In genomic region chr7:8143151-8143874, GRCh38 we compare ENCODE assay signal across 13 cellular contexts.
A peak's percentile ranks its signal among the peaks of the same experiment; 100 is the strongest.
DNase-seq lines count a peak whose midpoint lies in the region; ATAC-seq lines count a peak whose summit lies in the region.
"Had no signal": no experiment of that assay in that cellular context is flagged by ENCODE, and none has a peak within 500 bp of the region (broad histone marks: within the 10 kb centered on the region; RNA-seq: fewer than 3 reads in every experiment).

No MANE protein-coding gene starts in this region.

- no peaks in the 10 kb centered on the region for H3K36me3 ChIP-seq in MG63

- POLR2A ChIA-PET in activated CD4-positive, alpha-beta memory T cell treated with anti-CD3 and anti-CD28 coated beads for 36 hours (lab: Charles Lee): interaction anchor here (0.6 to 1.1 kb wide), 3 partner anchors 33 to 502 kb away, joined by 3 to 6 read pairs (median 3); partner anchors contain the start of gene UMAD1
- POLR2A ChIA-PET in activated CD4-positive, alpha-beta memory T cell treated with anti-CD3 and anti-CD28 coated beads, Interleukin-2, amount 10 ng/mL, durations not matched to agents 7 days and 5 days (lab: Charles Lee): interaction anchor here (0.9 to 1.6 kb wide), 3 partner anchors 8 to 176 kb away, joined by 3 to 10 read pairs (median 4); no protein-coding TSS in a partner anchor

- H3K27me3 ChIP-seq in MG63: no peaks in the 10 kb centered on the region

- H3K9me3 Mint-ChIP-seq in activated CD4-positive, alpha-beta memory T cell treated with anti-CD3 and anti-CD28 coated beads for 36 hours: no peaks in the 10 kb centered on the region
- H3K9me3 Mint-ChIP-seq in activated CD4-positive, alpha-beta memory T cell treated with anti-CD3 and anti-CD28 coated beads, Interleukin-2, amount 10 ng/mL, durations not matched to agents 7 days and 5 days: no peaks in the 10 kb centered on the region
- H3K9me3 Mint-ChIP-seq in activated T-helper 17 cell treated with anti-CD3 and anti-CD28 coated beads, Interleukin-2, amount 50 U/mL, for 72 hours: no peaks in the 10 kb centered on the region

- peak overlapping the region; percentile 74 for H3K27ac Mint-ChIP-seq in activated CD4-positive, alpha-beta memory T cell treated with anti-CD3 and anti-CD28 coated beads for 36 hours
- H3K27ac Mint-ChIP-seq in activated CD4-positive, alpha-beta memory T cell treated with anti-CD3 and anti-CD28 coated beads, Interleukin-2, amount 10 ng/mL, durations not matched to agents 7 days and 5 days: no peak overlapping the region
- H3K27ac Mint-ChIP-seq in activated T-helper 17 cell treated with anti-CD3 and anti-CD28 coated beads, Interleukin-2, amount 50 U/mL, for 72 hours: peak overlapping the region; percentile 62

- no peak for DNase-seq in activated CD4-positive, alpha-beta memory T cell treated with anti-CD3 and anti-CD28 coated beads for 36 hours
- DNase-seq in activated CD4-positive, alpha-beta memory T cell treated with anti-CD3 and anti-CD28 coated beads, Interleukin-2, amount 10 ng/mL, durations not matched to agents 7 days and 5 days: no peak
- peak; percentile 54 for DNase-seq in renal cortical epithelial cell (ENCODE audit: low read depth)
- no peak for DNase-seq in KBM-7
- no peak for DNase-seq in MG63
- no peak for DNase-seq in germinal center (ENCODE audit: low spot score)
- DNase-seq: effector CD4-positive, alpha-beta T cell; mesenchymal stem cell; NCI-H446 treated with DMSO at 0.1 percent for 48 hours; SHP77; substantia nigra had no signal

- no peaks in the 10 kb centered on the region for H3K27me3 Mint-ChIP-seq in activated CD4-positive, alpha-beta memory T cell treated with anti-CD3 and anti-CD28 coated beads for 36 hours
- peaks cover 4% of the 10 kb centered on the region for H3K27me3 Mint-ChIP-seq in activated CD4-positive, alpha-beta memory T cell treated with anti-CD3 and anti-CD28 coated beads, Interleukin-2, amount 10 ng/mL, durations not matched to agents 7 days and 5 days
- H3K27me3 Mint-ChIP-seq in activated T-helper 17 cell treated with anti-CD3 and anti-CD28 coated beads, Interleukin-2, amount 50 U/mL, for 72 hours: no peaks in the 10 kb centered on the region

- H3K4me3 Mint-ChIP-seq in activated CD4-positive, alpha-beta memory T cell treated with anti-CD3 and anti-CD28 coated beads for 36 hours: peak overlapping the region; percentile 18
- no peak overlapping the region for H3K4me3 Mint-ChIP-seq in activated CD4-positive, alpha-beta memory T cell treated with anti-CD3 and anti-CD28 coated beads, Interleukin-2, amount 10 ng/mL, durations not matched to agents 7 days and 5 days
- H3K4me3 Mint-ChIP-seq in activated T-helper 17 cell treated with anti-CD3 and anti-CD28 coated beads, Interleukin-2, amount 50 U/mL, for 72 hours: peak overlapping the region; percentile 56

- H3K9me3 ChIP-seq in MG63: no peaks in the 10 kb centered on the region

- CTCF ChIA-PET in activated CD4-positive, alpha-beta memory T cell treated with anti-CD3 and anti-CD28 coated beads for 36 hours (lab: Charles Lee): interaction anchor here (0.9 to 1.7 kb wide), 2 partner anchors 18 to 108 kb away, joined by 3 to 6 read pairs; no protein-coding TSS in a partner anchor
- CTCF ChIA-PET in activated CD4-positive, alpha-beta memory T cell treated with anti-CD3 and anti-CD28 coated beads, Interleukin-2, amount 10 ng/mL, durations not matched to agents 7 days and 5 days (lab: Charles Lee): interaction anchor here (1.0 kb wide), 1 partner anchor 33 kb away, joined by 3 read pairs; no protein-coding TSS in a partner anchor

- intact Hi-C loops in activated CD4-positive, alpha-beta memory T cell treated with anti-CD3 and anti-CD28 coated beads for 36 hours (cut with micrococcal nuclease): no loop called here

- peaks cover 28% of the 10 kb centered on the region for H3K4me1 Mint-ChIP-seq in activated CD4-positive, alpha-beta memory T cell treated with anti-CD3 and anti-CD28 coated beads for 36 hours (ENCODE audit: low read depth)
- peaks cover 8% of the 10 kb centered on the region for H3K4me1 Mint-ChIP-seq in activated CD4-positive, alpha-beta memory T cell treated with anti-CD3 and anti-CD28 coated beads, Interleukin-2, amount 10 ng/mL, durations not matched to agents 7 days and 5 days
- H3K4me1 Mint-ChIP-seq in activated T-helper 17 cell treated with anti-CD3 and anti-CD28 coated beads, Interleukin-2, amount 50 U/mL, for 72 hours: peaks cover 20% of the 10 kb centered on the region

- no peak overlapping the region for H3K4me3 ChIP-seq in MG63

- in situ Hi-C loops in KBM-7 (cut with MboI; ENCODE audit: low pct_unique_long_range_greater_than_20kb, low sequenced_read_pairs): no loop called here

- no peaks in the 10 kb centered on the region for H3K36me3 Mint-ChIP-seq in activated CD4-positive, alpha-beta memory T cell treated with anti-CD3 and anti-CD28 coated beads for 36 hours
- no peaks in the 10 kb centered on the region for H3K36me3 Mint-ChIP-seq in activated CD4-positive, alpha-beta memory T cell treated with anti-CD3 and anti-CD28 coated beads, Interleukin-2, amount 10 ng/mL, durations not matched to agents 7 days and 5 days (ENCODE audit: low read depth)
- H3K36me3 Mint-ChIP-seq in activated T-helper 17 cell treated with anti-CD3 and anti-CD28 coated beads, Interleukin-2, amount 50 U/mL, for 72 hours (ENCODE audit: low read depth): no peaks in the 10 kb centered on the region

- ATAC-seq in HG02852 (IDR thresholded peaks at IDR 0.05; ENCODE audit: unreplicated experiment): peak; percentile 57
- ATAC-seq in activated T-helper 17 cell treated with anti-CD3 and anti-CD28 coated beads, Interleukin-2, amount 50 U/mL, for 72 hours (replicated peaks): peak; percentile 71
